ENCODE assay signal across 28 cellular contexts in genomic region chr14:74908861-74909341, GRCh38. TPM values are rescaled to one million over a fixed set of nuclear protein-coding genes. Genes with fewer than 3 reads are reported as not detected.
DNase-seq lines count a peak whose midpoint lies in the region; ATAC-seq, FAIRE-seq and TF ChIP-seq lines count a peak whose summit lies in the region.
"Had no signal": no experiment of that assay in that cellular context is flagged by ENCODE, and none has a peak within 500 bp of the region (broad histone marks: within the 10 kb centered on the region; RNA-seq: fewer than 3 reads in every experiment).

No MANE protein-coding gene starts in this region.

- no peak for TF ChIP-seq CTCF in WTC11 (IDR thresholded peaks at IDR 0.05)
- no peak for TF ChIP-seq CTCF in kidney (IDR thresholded peaks at IDR 0.05; ENCODE audit: borderline replicate concordance, extremely low read depth, insufficient read depth)
- TF ChIP-seq CTCF in progenitor cell of endocrine pancreas (IDR thresholded peaks at IDR 0.05; ENCODE audit: unreplicated experiment), result no peak

- no peaks in the 10 kb centered on the region for H3K9me3 ChIP-seq in kidney (ENCODE audit: control insufficient read depth in 1 of 2, low read length in 2 of 2)
- H3K9me3 ChIP-seq: BLaER1, HAP-1, MG63, SJCRH30 had no signal

- intact Hi-C loops in kidney (cut with DNase I), result loop anchor here (5.0 kb wide), 1 partner anchor 47 kb away; no protein-coding TSS in a partner anchor

- H3K27ac Mint-ChIP-seq in WTC11 (no peak overlapping the region), progenitor cell of endocrine pancreas (peak overlapping the region; percentile 21)
- H3K27ac Mint-ChIP-seq: CD4-positive, alpha-beta T cell had no signal

- no peaks in the 10 kb centered on the region for H3K9me3 Mint-ChIP-seq in WTC11
- no peaks in the 10 kb centered on the region for H3K9me3 Mint-ChIP-seq in progenitor cell of endocrine pancreas (ENCODE audit: low read depth)
- H3K9me3 Mint-ChIP-seq: CD4-positive, alpha-beta T cell had no signal

- peaks cover 0 to 12% of the 10 kb centered on the region in 2 donors for H3K4me1 ChIP-seq in kidney (ENCODE audit: control insufficient read depth in 1 of 2, insufficient read depth in 1 of 2, low read depth in 1 of 2, low read length in 2 of 2)
- H3K4me1 ChIP-seq: HAP-1 had no signal

- H3K4me3 Mint-ChIP-seq in WTC11 (no peak overlapping the region), progenitor cell of endocrine pancreas (ENCODE audit: low read depth) (no peak overlapping the region)
- H3K4me3 Mint-ChIP-seq: CD4-positive, alpha-beta T cell had no signal

- peak; percentile 49 for DNase-seq in H7
- no peak for DNase-seq in WTC11 (ENCODE audit: low spot score)
- DNase-seq in kidney, result peak; percentile 68
- no peak for DNase-seq in progenitor cell of endocrine pancreas (ENCODE audit: low spot score, unreplicated experiment)
- DNase-seq in NCI-H69 (lab: John Stamatoyannopoulos, UW), result no peak
- no peak for DNase-seq in stimulated activated CD4-positive, alpha-beta T cell treated with anti-CD3 and anti-CD28 coated beads, Interleukin-12 subunit alpha, Interleukin-12 subunit beta, amount 100 ng/mL, for 4 hours
- no peak for DNase-seq in NCI-H2029 treated with DMSO at 0.1 percent for 48 hours (lab: John Stamatoyannopoulos, UW)
- DNase-seq: CD4-positive, alpha-beta T cell; GM23248; KG1; MG63; NCI-H1105 treated with DMSO at 0.1 percent for 48 hours; NCI-H146; NCI-H1930; NCI-H446; NCI-H524 treated with DMSO at 0.1 percent for 48 hours; NCI-H82; NK-92 treated with Interleukin-12 subunit alpha and Interleukin-12 subunit beta, amount 100 ng/mL, for 24 hours; PC-3; SJCRH30 had no signal

- CTCF ChIA-PET in WTC11 (lab: Charles Lee), result interaction anchor here (0.6 to 5.0 kb wide), 7 partner anchors 13 to 596 kb away, joined by 3 to 241 read pairs (median 29); partner anchors contain the start of gene RPS6KL1

- POLR2A ChIA-PET in WTC11 (lab: Charles Lee), result no interaction called here

- H3K36me3 ChIP-seq in H7 (replicated peaks; ENCODE audit: control insufficient read depth, insufficient read depth, low read length) (peaks cover 4% of the 10 kb centered on the region), kidney (ENCODE audit: control insufficient read depth in 1 of 2, insufficient read depth in 2 of 2, low read length in 2 of 2) (peaks cover 4% of the 10 kb centered on the region in 2 donors)

- no peak for FAIRE-seq in kidney (lab: Jason Lieb, UNC)
- FAIRE-seq: G401.6 had no signal

- ATAC-seq in WTC11 (peak; percentile 8), GM19455 (IDR thresholded peaks at IDR 0.05; ENCODE audit: unreplicated experiment) (no peak)
- ATAC-seq: PC-3, Right ventricle myocardium inferior, SK-N-SH treated with all-trans-retinoic acid at 6 μM for 48 hours had no signal

- H3K4me1 Mint-ChIP-seq in WTC11 (0 out of 2 replicates have a peak, but pooled peaks cover 2% of the 10 kb centered on the region), progenitor cell of endocrine pancreas (ENCODE audit: low read depth) (peaks cover 1% of the 10 kb centered on the region)

- H3K27me3 Mint-ChIP-seq in WTC11 (ENCODE audit: low read depth), result no peaks in the 10 kb centered on the region
- peaks cover 9% of the 10 kb centered on the region for H3K27me3 Mint-ChIP-seq in progenitor cell of endocrine pancreas
- H3K27me3 Mint-ChIP-seq: CD4-positive, alpha-beta T cell had no signal

- no peak overlapping the region for H3K9ac ChIP-seq in kidney (ENCODE audit: low read length in 2 of 2)
- H3K9ac ChIP-seq: BLaER1, GM23248 had no signal

- H3K36me3 Mint-ChIP-seq in WTC11 (peaks cover under 1% of the 10 kb centered on the region; the same call in 1 of the 2 replicates), progenitor cell of endocrine pancreas (ENCODE audit: insufficient read depth) (no peaks in the 10 kb centered on the region)

- no peak overlapping the region for H3K27ac ChIP-seq in kidney (ENCODE audit: low read depth in 2 of 2, low read length in 2 of 2)
- H3K27ac ChIP-seq: BLaER1, GM23248, SJCRH30 had no signal

- H3K4me3 ChIP-seq in H7 (ENCODE audit: insufficient read depth, low read depth, low read length) (no peak overlapping the region), kidney (ENCODE audit: low read length in 2 of 2) (no peak overlapping the region)
- H3K4me3 ChIP-seq: BLaER1, GM23248, HAP-1, MG63, SJCRH30 had no signal

- H3K27me3 ChIP-seq in H7 (ENCODE audit: control insufficient read depth, insufficient read depth, low read length), result no peaks in the 10 kb centered on the region
- H3K27me3 ChIP-seq: BLaER1, MG63, SJCRH30 had no signal

TF ChIP-seq in WTC11, 78 proteins besides CTCF, POLR2A, EP300 and RAD21:
- TF ChIP-seq GABPB1 (CRISPR knock-in tag; IDR thresholded peaks at IDR 0.05) (no peak), TCF7 (CRISPR knock-in tag; IDR thresholded peaks at IDR 0.05; ENCODE audit: low read depth) (no peak)

RNA-seq across cellular contexts. Expression of gene RPS6KL1, which starts 14.2 kb away (rescaled TPM):
- total RNA-seq in H7 (2014; rRNA removed; shearing (Covaris generic)), result 5.4 and 12.4 TPM in 2 replicates
- total RNA-seq in WTC11 (2021) (10.6 to 12.6 TPM (median 12.2 TPM) in 3 replicates), kidney (7.9 TPM), progenitor cell of endocrine pancreas (3.5 and 5.4 TPM in 2 replicates)
- 3.7 TPM for polyA plus RNA-seq in kidney (ENCODE audit: insufficient read depth, low read depth, low replicate concordance)
- total RNA-seq: A172 had no signal

RNA-seq across cellular contexts. Expression of gene DLST, which starts 27.2 kb away (rescaled TPM):
- total RNA-seq in H7 (2014; rRNA removed; shearing (Covaris generic)), result 71.0 and 76.7 TPM in 2 replicates
- total RNA-seq in WTC11 (2021) (112 to 121 TPM (median 119 TPM) in 3 replicates), kidney (98.6 TPM), progenitor cell of endocrine pancreas (89.1 and 97.8 TPM in 2 replicates)
- polyA plus RNA-seq in kidney (ENCODE audit: insufficient read depth, low read depth, low replicate concordance), result 112 TPM

RNA-seq across cellular contexts. Expression of gene PROX2, which starts 33.0 kb away (rescaled TPM):
- total RNA-seq in H7 (2014; rRNA removed; shearing (Covaris generic)), result not detected in 2 replicates
- 0.04 to 0.27 TPM in 2 of 3 replicates, not detected in the other for total RNA-seq in WTC11 (2021)
- total RNA-seq in kidney, result not detected
- polyA plus RNA-seq in kidney (ENCODE audit: insufficient read depth, low read depth, low replicate concordance), result not detected
- not detected in 2 replicates for total RNA-seq in progenitor cell of endocrine pancreas
- total RNA-seq: A172, Daoy, GM23248, PC-3, Right ventricle myocardium inferior, SJCRH30 had no signal

RNA-seq across cellular contexts. Expression of gene PGF, which starts 46.5 kb away (rescaled TPM):
- total RNA-seq in H7 (2014; rRNA removed; shearing (Covaris generic)), result 4.6 and 6.9 TPM in 2 replicates
- 5.0 to 6.7 TPM (median 6.5 TPM) in 3 replicates for total RNA-seq in WTC11 (2021)
- total RNA-seq in kidney, result 9.3 TPM
- polyA plus RNA-seq in kidney (ENCODE audit: insufficient read depth, low read depth, low replicate concordance), result 12.1 TPM
- 3.5 and 8.2 TPM in 2 replicates for total RNA-seq in progenitor cell of endocrine pancreas

Comparison
In these comparisons a context has a peak if more than half of its experiments do, and no peak if none do; other contexts are left out.
1. DNase-seq: peak in H7 (single experiment) and kidney (single experiment); none in WTC11 (single experiment), progenitor cell of endocrine pancreas (single experiment), NCI-H69 (single experiment), stimulated activated CD4-positive, alpha-beta T cell treated with anti-CD3 and anti-CD28 coated beads, Interleukin-12 subunit alpha, Interleukin-12 subunit beta, amount 100 ng/mL, for 4 hours (single experiment) and NCI-H2029 treated with DMSO at 0.1 percent for 48 hours (single experiment).